24 cellular contexts compared by ENCODE assay signal in genomic region chr6:89888871-89889270, GRCh38. TPM values are rescaled to one million over a fixed set of nuclear protein-coding genes. Genes with fewer than 3 reads are reported as not detected.
"Had no signal": no experiment of that assay in that cellular context is flagged by ENCODE, and none has a peak within 500 bp of the region (broad histone marks: within the 10 kb centered on the region; RNA-seq: fewer than 3 reads in every experiment).

No MANE protein-coding gene starts in this region.

- H2AFZ ChIP-seq: hepatocyte had no signal

- DNase-seq: activated CD4-positive, CD25-positive, alpha-beta regulatory T cell; activated effector memory CD4-positive, alpha-beta T cell treated with anti-CD3 and anti-CD28 coated beads, Interleukin-2, amount 50 U/mL, for 16 hours; activated T-cell treated with anti-CD3 and anti-CD28 coated beads, Interleukin-2, amount 50 U/mL, for 4 hours; effector CD8-positive, alpha-beta T cell; esophagus squamous epithelium; foreskin fibroblast; islet precursor cell; left colon; lower lobe of right lung; nephron progenitor cell; stomach; T1000; upper lobe of left lung had no signal

- H3K36me3 Mint-ChIP-seq: mesothelial cell of epicardium had no signal

- H3K36me3 ChIP-seq: esophagus squamous epithelium, lower lobe of right lung, right atrium auricular region, stomach, upper lobe of left lung had no signal

- H3K27me3 ChIP-seq: hepatocyte had no signal

- ATAC-seq: left colon, lower lobe of right lung had no signal

- H3K4me3 ChIP-seq: esophagus squamous epithelium, hepatocyte, lower lobe of right lung, right atrium auricular region, skin epidermis, stomach, upper lobe of left lung had no signal

- H3K4me3 Mint-ChIP-seq: activated T-cell treated with anti-CD3 and anti-CD28 coated beads, Interleukin-2, amount 50 U/mL, for 4 hours; dendritic cell treated with granulocyte-macrophage colony-stimulating factor and Interleukin-4, amounts not matched to agents 40 ng/mL and 50 ng/mL, for 4 days; mesothelial cell of epicardium; nephron progenitor cell had no signal

- H3K9me3 ChIP-seq: esophagus squamous epithelium, lower lobe of right lung, right atrium auricular region, stomach, upper lobe of left lung had no signal

- H3K27ac Mint-ChIP-seq: activated naive CD4-positive, alpha-beta T cell treated with anti-CD3 and anti-CD28 coated beads, Interleukin-2, amount 50 U/mL, for 72 hours; dendritic cell treated with granulocyte-macrophage colony-stimulating factor and Interleukin-4, amounts not matched to agents 40 ng/mL and 50 ng/mL, for 4 days; mesothelial cell of epicardium; nephron progenitor cell; progenitor cell of endocrine pancreas had no signal

- H3K9me3 Mint-ChIP-seq: activated naive CD4-positive, alpha-beta T cell treated with anti-CD3 and anti-CD28 coated beads, Interleukin-2, amount 50 U/mL, for 72 hours; activated T-cell treated with anti-CD3 and anti-CD28 coated beads, Interleukin-2, amount 50 U/mL, for 4 hours; dendritic cell treated with granulocyte-macrophage colony-stimulating factor and Interleukin-4, amounts not matched to agents 40 ng/mL and 50 ng/mL, for 4 days; mesothelial cell of epicardium; nephron progenitor cell had no signal

- H3K27ac ChIP-seq: esophagus squamous epithelium, hepatocyte, lower lobe of right lung, right atrium auricular region, skin epidermis, stomach, upper lobe of left lung had no signal

- H3K4me1 ChIP-seq: right atrium auricular region, stomach had no signal

- H3K4me2 ChIP-seq: hepatocyte had no signal

RNA-seq across cellular contexts. Expression of gene GJA10, which starts 5.4 kb away (rescaled TPM):
- total RNA-seq: activated naive CD4-positive, alpha-beta T cell treated with anti-CD3 and anti-CD28 coated beads, Interleukin-2, amount 50 U/mL, for 72 hours; activated T-cell treated with anti-CD3 and anti-CD28 coated beads, Interleukin-2, amount 50 U/mL, for 4 hours; cerebellum; endothelial cell of umbilical vein; esophagus squamous epithelium; hepatocyte; left colon; lower lobe of right lung; mesothelial cell of epicardium; omental fat pad; progenitor cell of endocrine pancreas; right atrium auricular region; stomach; temporal lobe; upper lobe of left lung had no signal
- polyA plus RNA-seq: endothelial cell of umbilical vein, hepatocyte, stomach had no signal
